Comparison of ENCODE assay signal across 28 cellular contexts in genomic region chr6:99002826-99003225, GRCh38. TPM values are rescaled to one million over a fixed set of nuclear protein-coding genes. Genes with fewer than 3 reads are reported as not detected.
DNase-seq lines count a peak whose midpoint lies in the region; ATAC-seq, FAIRE-seq and TF ChIP-seq lines count a peak whose summit lies in the region.
"Had no signal": no experiment of that assay in that cellular context is flagged by ENCODE, and none has a peak within 500 bp of the region (broad histone marks: within the 10 kb centered on the region; RNA-seq: fewer than 3 reads in every experiment).

No MANE protein-coding gene starts in this region.

- H3K9me1 ChIP-seq in endothelial cell of umbilical vein (replicated peaks; ENCODE audit: control insufficient read depth, extremely low read depth, insufficient read depth, low read length), result no peaks in the 10 kb centered on the region

- no peak for TF ChIP-seq CTCF in endothelial cell of umbilical vein (IDR thresholded peaks at IDR 0.05; ENCODE audit: extremely low read depth in 1 of 2, insufficient read depth in 1 of 2, low read depth in 1 of 2, low read length in 2 of 2)

- no peak overlapping the region for H3K4me3 Mint-ChIP-seq in activated T-helper 1 cell treated with anti-CD3 and anti-CD28 coated beads, Interleukin-12 subunit alpha, Interleukin-12 subunit beta, Interleukin-2, Interleukin-4 antibody, amounts not matched to agents 30 ng/mL and 10 ng/mL and 1 ng/mL, durations not matched to agents 14 hours and 24 hours and 36 hours
- H3K4me3 Mint-ChIP-seq: H9; stimulated activated naive B cell treated with anti-CD40 and anti-IgM and Interleukin-4, amounts not matched to agents 10 μg/mL and 1 μg/mL and 100 μg/mL, for 72 hours; T-cell had no signal

- CTCF ChIA-PET in endothelial cell of umbilical vein (lab: Charles Lee), result no interaction called here

- H3K9ac ChIP-seq in GM23248 (no peak overlapping the region), endothelial cell of umbilical vein (replicated peaks; ENCODE audit: extremely low read depth, insufficient read depth, low read length) (no peak overlapping the region)

- FAIRE-seq in endothelial cell of umbilical vein (lab: Jason Lieb, UNC), result no peak
- FAIRE-seq: keratinocyte, TTC549 had no signal

- dilution Hi-C loops in endothelial cell of umbilical vein (cut with MboI; ENCODE audit: extremely low pct_ligation_motif_present, low sequenced_read_pairs), result no loop called here

- no peak for TF ChIP-seq POLR2A in endothelial cell of umbilical vein (IDR thresholded peaks at IDR 0.05; ENCODE audit: low read depth, low read length)

- no peak overlapping the region for H3K4me3 ChIP-seq in GM23248
- H3K4me3 ChIP-seq in endothelial cell of umbilical vein (replicated peaks in 1 of 3; ENCODE audit: insufficient read depth in 1 of 3, low read depth in 1 of 3, low read length in 3 of 3), result no peak overlapping the region
- H3K4me3 ChIP-seq: lower lobe of right lung, MG63, smooth muscle cell, thoracic aorta had no signal

- BruUV-seq in endothelial cell of umbilical vein (replicated peaks; lab: Mats Ljungman, UMichigan), result no TSS peak

- POLR2A ChIA-PET in endothelial cell of umbilical vein (lab: Charles Lee), result no interaction called here

- no peaks in the 10 kb centered on the region for H3K9me2 ChIP-seq in GM23248 (ENCODE audit: insufficient read depth)

- H3K27me3 ChIP-seq in GM23248 (replicated peaks; ENCODE audit: insufficient read depth) (peaks cover 15% of the 10 kb centered on the region; the same call in 1 of the 2 replicates), endothelial cell of umbilical vein (ENCODE audit: control insufficient read depth in 2 of 2, insufficient read depth in 2 of 2, low read length in 2 of 2) (no peaks in the 10 kb centered on the region)
- H3K27me3 ChIP-seq: MG63 had no signal

- no peaks in the 10 kb centered on the region for H3K36me3 ChIP-seq in GM23248 (ENCODE audit: low read depth)
- no peaks in the 10 kb centered on the region for H3K36me3 ChIP-seq in endothelial cell of umbilical vein (ENCODE audit: control insufficient read depth in 2 of 2, extremely low read depth in 1 of 2, insufficient read depth in 2 of 2, low read length in 2 of 2)
- H3K36me3 ChIP-seq: lower lobe of right lung, MG63, thoracic aorta had no signal

- no peak overlapping the region for H3K27ac Mint-ChIP-seq in activated T-helper 1 cell treated with anti-CD3 and anti-CD28 coated beads, Interleukin-12 subunit alpha, Interleukin-12 subunit beta, Interleukin-2, Interleukin-4 antibody, amounts not matched to agents 30 ng/mL and 10 ng/mL and 1 ng/mL, durations not matched to agents 14 hours and 24 hours and 36 hours
- H3K27ac Mint-ChIP-seq: H9; stimulated activated naive B cell treated with anti-CD40 and anti-IgM and Interleukin-4, amounts not matched to agents 10 μg/mL and 1 μg/mL and 100 μg/mL, for 72 hours; T-cell had no signal

- H3K79me2 ChIP-seq in GM23248 (ENCODE audit: insufficient read depth) (no peaks in the 10 kb centered on the region), endothelial cell of umbilical vein (ENCODE audit: control insufficient read depth, insufficient read depth, low read length) (no peaks in the 10 kb centered on the region)

- intact Hi-C loops in endothelial cell of umbilical vein (cut with micrococcal nuclease), result no loop called here
- intact Hi-C loops in activated T-helper 1 cell treated with anti-CD3 and anti-CD28 coated beads, Interleukin-12 subunit alpha, Interleukin-12 subunit beta, Interleukin-2, Interleukin-4 antibody, amounts not matched to agents 30 ng/mL and 10 ng/mL and 1 ng/mL, durations not matched to agents 14 hours and 24 hours and 36 hours (cut with micrococcal nuclease), result no loop called here

- peak; percentile 21 for DNase-seq in COLO829 (ENCODE audit: low spot score)
- DNase-seq in GM23248, result peak; percentile 12
- peak; percentile 67 for DNase-seq in NCI-H69 (lab: John Stamatoyannopoulos, UW)
- peak; percentile 7 for DNase-seq in endothelial cell of umbilical vein (ENCODE audit: low read depth, low spot score)
- DNase-seq in activated T-helper 1 cell treated with anti-CD3 and anti-CD28 coated beads, Interleukin-12 subunit alpha, Interleukin-12 subunit beta, Interleukin-2, Interleukin-4 antibody, amounts not matched to agents 30 ng/mL and 10 ng/mL and 1 ng/mL, durations not matched to agents 14 hours and 24 hours and 36 hours (ENCODE audit: low spot score), result no peak
- DNase-seq in foreskin melanocyte, result no peak
- no peak for DNase-seq in superior temporal gyrus (ENCODE audit: extremely low spot score)
- DNase-seq: activated CD4-positive, alpha-beta T cell treated with anti-CD3 and anti-CD28 coated beads for 1 hour; activated naive CD4-positive, alpha-beta T cell treated with Interleukin-2 at 50 U/mL for 16 hours; activated T-cell treated with anti-CD3 and anti-CD28 coated beads, Interleukin-2, amount 50 U/mL, for 1 hour; anterior cingulate cortex; central memory CD4-positive, alpha-beta T cell; erythroblast; GDM1; H9; lower lobe of right lung; MG63; NCI-H187 treated with DMSO at 0.1 percent for 48 hours; NCI-H510A treated with DMSO at 0.1 percent for 48 hours; stimulated activated naive B cell treated with anti-CD40 and anti-IgM and Interleukin-4, amounts not matched to agents 10 μg/mL and 1 μg/mL and 100 μg/mL, for 72 hours; T-cell had no signal

- no peaks in the 10 kb centered on the region for H3K9me3 Mint-ChIP-seq in activated T-helper 1 cell treated with anti-CD3 and anti-CD28 coated beads, Interleukin-12 subunit alpha, Interleukin-12 subunit beta, Interleukin-2, Interleukin-4 antibody, amounts not matched to agents 30 ng/mL and 10 ng/mL and 1 ng/mL, durations not matched to agents 14 hours and 24 hours and 36 hours
- H3K9me3 Mint-ChIP-seq: H9; stimulated activated naive B cell treated with anti-CD40 and anti-IgM and Interleukin-4, amounts not matched to agents 10 μg/mL and 1 μg/mL and 100 μg/mL, for 72 hours; T-cell had no signal

- no peak overlapping the region for H2AFZ ChIP-seq in GM23248
- no peak overlapping the region for H2AFZ ChIP-seq in endothelial cell of umbilical vein (ENCODE audit: low read depth, low read length)

- in situ Hi-C loops in GM23248 (cut with MboI), result no loop called here

- no peaks in the 10 kb centered on the region for H3K36me3 Mint-ChIP-seq in activated T-helper 1 cell treated with anti-CD3 and anti-CD28 coated beads, Interleukin-12 subunit alpha, Interleukin-12 subunit beta, Interleukin-2, Interleukin-4 antibody, amounts not matched to agents 30 ng/mL and 10 ng/mL and 1 ng/mL, durations not matched to agents 14 hours and 24 hours and 36 hours (ENCODE audit: low read depth)
- H3K36me3 Mint-ChIP-seq: stimulated activated naive B cell treated with anti-CD40 and anti-IgM and Interleukin-4, amounts not matched to agents 10 μg/mL and 1 μg/mL and 100 μg/mL, for 72 hours; T-cell had no signal

- no peaks in the 10 kb centered on the region for H3K9me3 ChIP-seq in GM23248 (ENCODE audit: low read depth)
- no peaks in the 10 kb centered on the region for H3K9me3 ChIP-seq in endothelial cell of umbilical vein (replicated peaks; ENCODE audit: control insufficient read depth, insufficient read depth, low read length)
- H3K9me3 ChIP-seq: lower lobe of right lung, MG63, thoracic aorta had no signal

- H3K27ac ChIP-seq in GM23248 (no peak overlapping the region), endothelial cell of umbilical vein (ENCODE audit: insufficient read depth, low read depth, low read length) (no peak overlapping the region)
- H3K27ac ChIP-seq: C4-2B, lower lobe of right lung, thoracic aorta had no signal

- no peaks in the 10 kb centered on the region for H3F3A ChIP-seq in GM23248 (ENCODE audit: insufficient read depth)

- H3K27me3 Mint-ChIP-seq in activated T-helper 1 cell treated with anti-CD3 and anti-CD28 coated beads, Interleukin-12 subunit alpha, Interleukin-12 subunit beta, Interleukin-2, Interleukin-4 antibody, amounts not matched to agents 30 ng/mL and 10 ng/mL and 1 ng/mL, durations not matched to agents 14 hours and 24 hours and 36 hours (ENCODE audit: insufficient read depth), result no peaks in the 10 kb centered on the region

- no peak for ATAC-seq in HG03159 (IDR thresholded peaks at IDR 0.05; ENCODE audit: unreplicated experiment)
- ATAC-seq: lower lobe of right lung; Right ventricle myocardium inferior; stimulated activated naive B cell treated with anti-CD40 and anti-IgM and Interleukin-4, amounts not matched to agents 10 μg/mL and 1 μg/mL and 100 μg/mL, for 72 hours; T-cell had no signal

- no peaks in the 10 kb centered on the region for H3K4me1 ChIP-seq in GM23248 (ENCODE audit: insufficient read depth)
- H3K4me1 ChIP-seq in endothelial cell of umbilical vein (ENCODE audit: control insufficient read depth, extremely low read depth, insufficient read depth, low read length), result no peaks in the 10 kb centered on the region
- H3K4me1 ChIP-seq: lower lobe of right lung had no signal

- H4K20me1 ChIP-seq in GM23248 (ENCODE audit: insufficient read depth) (no peaks in the 10 kb centered on the region), endothelial cell of umbilical vein (replicated peaks; ENCODE audit: control insufficient read depth, extremely low read depth, insufficient read depth, low read length) (no peaks in the 10 kb centered on the region)

- 4 to 11% methylated on average over 1 of the region's 1 CpG for WGBS in GM23248 (ENCODE audit: low coverage in 1 of 2, low lambda C conversion rate in 2 of 2, missing lambda C conversion rate in 2 of 2), 2 experiments

- H3K4me2 ChIP-seq in GM23248 (ENCODE audit: unreplicated experiment) (no peak overlapping the region), endothelial cell of umbilical vein (ENCODE audit: insufficient read depth, low read length) (no peak overlapping the region)
- H3K4me2 ChIP-seq: smooth muscle cell had no signal

- H3K4me1 Mint-ChIP-seq in activated T-helper 1 cell treated with anti-CD3 and anti-CD28 coated beads, Interleukin-12 subunit alpha, Interleukin-12 subunit beta, Interleukin-2, Interleukin-4 antibody, amounts not matched to agents 30 ng/mL and 10 ng/mL and 1 ng/mL, durations not matched to agents 14 hours and 24 hours and 36 hours (ENCODE audit: low read depth), result no peaks in the 10 kb centered on the region
- H3K4me1 Mint-ChIP-seq: H9; stimulated activated naive B cell treated with anti-CD40 and anti-IgM and Interleukin-4, amounts not matched to agents 10 μg/mL and 1 μg/mL and 100 μg/mL, for 72 hours; T-cell had no signal

RNA-seq across cellular contexts. Expression of gene FBXL4, which starts 55.1 kb away (rescaled TPM):
- 15.1 and 22.6 TPM in 2 replicates for total RNA-seq in GM23248 (2014; rRNA removed; shearing (Covaris generic))
- polyA plus RNA-seq in GM23248 (2016; fragmentation: Nextera tagmentation; extraction: Ambion mirVana) (11.3 and 11.7 TPM in 2 replicates), endothelial cell of umbilical vein (5.6 and 7.0 TPM in 2 replicates)
- total RNA-seq in endothelial cell of umbilical vein, result 9.4 and 9.8 TPM in 2 replicates
- 5.9 and 6.0 TPM in 2 replicates for polyA plus RNA-seq in endothelial cell of umbilical vein (2011; cell fraction: cytosol; rRNA removed)
- polyA plus RNA-seq in endothelial cell of umbilical vein (2011; cell fraction: nucleus; rRNA removed), result 8.6 and 9.0 TPM in 2 replicates
- polyA plus RNA-seq in endothelial cell of umbilical vein (2012), result 4.2 and 5.6 TPM in 2 replicates
- 17.3 and 21.6 TPM in 2 replicates for polyA minus RNA-seq in endothelial cell of umbilical vein
- polyA minus RNA-seq in endothelial cell of umbilical vein (2011; cell fraction: cytosol; rRNA and poly(A)+ RNA removed), result 10.5 TPM
- 14.0 and 23.3 TPM in 2 replicates for polyA minus RNA-seq in endothelial cell of umbilical vein (2011; cell fraction: nucleus; rRNA and poly(A)+ RNA removed)
- total RNA-seq in activated T-helper 1 cell treated with anti-CD3 and anti-CD28 coated beads, Interleukin-12 subunit alpha, Interleukin-12 subunit beta, Interleukin-2, Interleukin-4 antibody, amounts not matched to agents 30 ng/mL and 10 ng/mL and 1 ng/mL, durations not matched to agents 14 hours and 24 hours and 36 hours, result 13.1 and 13.3 TPM in 2 replicates

Comparison
In these comparisons a context has a peak if more than half of its experiments do, and no peak if none do; other contexts are left out.
1. DNase-seq: peak in COLO829 (single experiment), GM23248 (single experiment), NCI-H69 (single experiment) and endothelial cell of umbilical vein (single experiment); none in activated T-helper 1 cell treated with anti-CD3 and anti-CD28 coated beads, Interleukin-12 subunit alpha, Interleukin-12 subunit beta, Interleukin-2, Interleukin-4 antibody, amounts not matched to agents 30 ng/mL and 10 ng/mL and 1 ng/mL, durations not matched to agents 14 hours and 24 hours and 36 hours (single experiment), foreskin melanocyte (single experiment) and superior temporal gyrus (single experiment).